In the genomic region with DNA sequence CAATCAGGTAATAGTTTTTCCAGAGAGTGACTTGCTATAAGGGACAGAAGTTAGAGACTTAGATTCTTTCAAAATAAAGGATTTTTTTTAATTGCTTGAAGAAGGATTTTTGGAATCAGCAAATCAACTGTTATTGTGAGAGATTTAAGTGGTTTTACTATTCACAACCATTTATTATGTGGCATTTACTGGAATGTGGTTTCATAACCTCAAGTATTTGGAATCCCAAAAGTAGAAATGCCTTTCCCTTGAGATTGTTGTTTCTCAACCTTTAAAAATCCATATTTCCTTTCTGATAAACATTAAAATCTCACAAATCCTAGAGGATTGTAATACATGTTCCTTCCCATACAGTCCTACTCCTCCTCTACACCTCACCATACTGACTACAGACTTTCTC, we compare ENCODE assay signal across 2 cellular contexts.
TF ChIP-seq lines count a peak whose summit lies in the region.

No MANE protein-coding gene starts in this region.

TF ChIP-seq in IMR-90, 13 proteins besides CTCF, POLR2A, EP300 and RAD21:
- no peak for TF ChIP-seq MAFK (IDR thresholded peaks at IDR 0.05; ENCODE audit: low read depth, low read length)
- peak; percentile 48; the same call in 1 of the 2 replicates for TF ChIP-seq CEBPB (IDR thresholded peaks at IDR 0.05; ENCODE audit: low read depth, low read length)
- no peak for TF ChIP-seq BHLHE40 (IDR thresholded peaks at IDR 0.05; ENCODE audit: low read depth, low read length)

TF ChIP-seq in GM12878, 131 proteins besides CTCF, POLR2A, EP300 and RAD21:
- TF ChIP-seq IRF4 (IDR thresholded peaks at IDR 0.05; ENCODE audit: low read depth, low read length) (no peak), NFIC (IDR thresholded peaks at IDR 0.05; ENCODE audit: low read depth, low read length) (no peak), NFXL1 (IDR thresholded peaks at IDR 0.05; ENCODE audit: borderline replicate concordance) (no peak), ZNF274 (IDR thresholded peaks at IDR 0.05; ENCODE audit: insufficient read depth, insufficient read length) (no peak), ELK1 (IDR thresholded peaks at IDR 0.05; ENCODE audit: low read depth, low read length) (no peak), ZNF207 (IDR thresholded peaks at IDR 0.05; ENCODE audit: borderline replicate concordance) (no peak), TAF1 (IDR thresholded peaks at IDR 0.05; ENCODE audit: borderline replicate concordance, low read depth, low read length) (no peak), HDAC2 (IDR thresholded peaks at IDR 0.05) (no peak), NR2C2 (IDR thresholded peaks at IDR 0.05; ENCODE audit: borderline replicate concordance, control insufficient read depth, insufficient read length, low read depth) (no peak), RELB (IDR thresholded peaks at IDR 0.05; ENCODE audit: low read depth) (no peak), PML (IDR thresholded peaks at IDR 0.05; ENCODE audit: low read length) (no peak)
